ENCODE assay signal across 17 cellular contexts in the genomic region with DNA sequence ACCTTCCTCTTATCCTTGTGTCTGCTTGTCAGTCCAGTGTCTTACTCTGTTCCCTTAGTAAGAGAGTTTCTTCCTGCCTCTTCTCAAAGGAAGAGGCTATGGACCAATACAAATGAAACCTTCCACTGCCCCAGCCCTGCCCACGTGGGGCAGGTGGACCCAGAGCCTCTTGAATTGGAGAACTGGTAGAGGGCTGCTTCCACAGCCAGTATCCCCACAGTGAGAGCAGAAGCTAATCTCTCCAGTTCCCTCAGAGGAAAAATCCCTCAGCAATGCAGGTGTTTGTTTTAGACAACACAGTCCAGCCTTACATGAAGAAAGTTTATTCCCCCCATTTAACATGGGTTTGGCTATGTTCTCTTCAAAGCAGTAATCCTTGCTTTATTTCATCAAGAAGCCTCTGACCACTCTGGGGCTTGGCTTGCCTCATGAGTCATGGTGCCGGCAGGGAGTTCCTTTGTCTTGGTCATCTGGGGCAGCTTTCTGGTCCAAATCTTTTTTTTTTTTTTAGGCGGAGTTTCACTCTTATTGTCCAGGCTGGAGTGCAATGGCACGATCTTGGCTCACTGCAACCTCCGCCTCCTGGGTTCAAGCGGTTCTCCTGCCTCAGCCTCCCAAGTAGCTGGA. TPM values are rescaled to one million over a fixed set of nuclear protein-coding genes. Genes with fewer than 3 reads are reported as not detected.
DNase-seq lines count a peak whose midpoint lies in the region; ATAC-seq, FAIRE-seq and TF ChIP-seq lines count a peak whose summit lies in the region.
"Had no signal": no experiment of that assay in that cellular context is flagged by ENCODE, and none has a peak within 500 bp of the region (broad histone marks: within the 10 kb centered on the region; RNA-seq: fewer than 3 reads in every experiment).

No MANE protein-coding gene starts in this region.

- H3K9ac ChIP-seq in K562 (ENCODE audit: insufficient read depth in 1 of 2, low read depth in 2 of 2, low read length in 2 of 2) = no peak overlapping the region

- no peaks in the 10 kb centered on the region for H4K20me1 ChIP-seq in K562 (replicated peaks; ENCODE audit: control insufficient read depth, insufficient read depth, low read length)

- H2AFZ ChIP-seq in K562 (ENCODE audit: low read depth, low read length) = peak overlapping the region; percentile 76

- no peaks in the 10 kb centered on the region for H3K9me1 ChIP-seq in K562 (ENCODE audit: control insufficient read depth, insufficient read depth, low read length)

- H3K79me2 ChIP-seq in K562 (ENCODE audit: control insufficient read depth, insufficient read depth, low read length) = no peaks in the 10 kb centered on the region

- H3K36me3 ChIP-seq in K562 (ENCODE audit: control insufficient read depth, insufficient read depth, low read length) (no peaks in the 10 kb centered on the region), lower lobe of right lung (no peaks in the 10 kb centered on the region)
- H3K36me3 ChIP-seq: esophagus muscularis mucosa had no signal

- TF ChIP-seq CTCF in K562 (IDR thresholded peaks at IDR 0.05 in 2 of 3, conservative IDR thresholded peaks at IDR 0.05 in 1 of 3; ENCODE audit: insufficient read depth in 2 of 3, low read depth in 1 of 3, low read length in 3 of 3) (no peak), lower lobe of right lung (IDR thresholded peaks at IDR 0.05) (no peak)

- H3K4me2 ChIP-seq in K562 (ENCODE audit: insufficient read depth, low read length) = peak overlapping the region; percentile 7; the same call in 1 of the 2 replicates

- WGBS in K562 (ENCODE audit: insufficient coverage, low coverage, missing lambda C conversion rate) = 16% methylated on average over 6 of the region's 6 CpGs

- CTCF ChIA-PET in K562 (lab: Yijun Ruan, JAX; ENCODE audit: low intra/inter-chr PET ratio) = interaction anchor here (0.6 kb wide), 1 partner anchor 602 kb away, joined by 4 read pairs; no protein-coding TSS in a partner anchor

- TF ChIP-seq POLR2A in K562 (conservative IDR thresholded peaks at IDR 0.05) = no peak

- ATAC-seq in K562 (peak; percentile 50), HG02852 (IDR thresholded peaks at IDR 0.05; ENCODE audit: unreplicated experiment) (no peak), lower lobe of right lung (no peak)
- ATAC-seq: T-helper 17 cell had no signal

- DNase-seq in AG08395 (ENCODE audit: low spot score) (peak; percentile 72), M059J (ENCODE audit: low read depth) (peak; percentile 77), K562 (ENCODE audit: extremely low read depth in 1 of 4, low spot score in 3 of 4) (peak in 2 of 4 experiments; percentile 37 to 75), hepatic stellate cell (ENCODE audit: low spot score) (peak; percentile 47), NCI-H748 treated with DMSO at 0.1 percent for 48 hours (lab: John Stamatoyannopoulos, UW) (no peak), NCI-H1694 (lab: John Stamatoyannopoulos, UW) (no peak), lower lobe of right lung (no peak)
- DNase-seq: ACHN; activated CD4-positive, alpha-beta T cell treated with anti-CD3 and anti-CD28 coated beads for 48 hours; caudate nucleus; DMS 273 treated with DMSO at 0.1 percent for 48 hours; NCI-H2171 treated with DMSO at 0.1 percent for 48 hours; stimulated activated CD4-positive, alpha-beta T cell treated with anti-CD3 and anti-CD28 coated beads, Interleukin-2, amount 100 ng/mL, for 24 hours; T-helper 17 cell had no signal

- H3K27me3 ChIP-seq in K562 (ENCODE audit: control insufficient read depth in 2 of 2, insufficient read depth in 2 of 2, low read length in 2 of 2) = no peaks in the 10 kb centered on the region
- H3K27me3 ChIP-seq in lower lobe of right lung (ENCODE audit: low read depth) = no peaks in the 10 kb centered on the region
- H3K27me3 ChIP-seq: esophagus muscularis mucosa had no signal

- in situ Hi-C loops in K562 (cut with MboI) = no loop called here

- intact Hi-C loops in K562 (cut with micrococcal nuclease) (no loop called here), lower lobe of right lung (cut with DNase I) (no loop called here)

- POLR2A ChIA-PET in K562 (lab: Yijun Ruan, JAX) = interaction anchor here (0.6 to 1.5 kb wide), 3 partner anchors 14 to 1138 kb away, joined by 3 to 5 read pairs (median 3); no protein-coding TSS in a partner anchor

- no peak for TF ChIP-seq RAD21 in K562 (CRISPR knock-in tag; conservative IDR thresholded peaks at IDR 0.05 in 1 of 2, IDR thresholded peaks at IDR 0.05 in 1 of 2)

- H3K4me3 ChIP-seq in K562 (no peak overlapping the region), lower lobe of right lung (no peak overlapping the region)
- H3K4me3 ChIP-seq: esophagus muscularis mucosa had no signal

- TF ChIP-seq EP300 in K562 (IDR thresholded peaks at IDR 0.05; ENCODE audit: low read length) = no peak

- no TSS peak for BruUV-seq in K562 (replicated peaks; lab: Mats Ljungman, UMichigan)

- H3K27ac ChIP-seq in K562 (ENCODE audit: extremely low read depth, low read depth, low read length) (peak overlapping the region; percentile 0; the same call in 1 of the 3 replicates), lower lobe of right lung (no peak overlapping the region)
- H3K27ac ChIP-seq: esophagus muscularis mucosa had no signal

- H3K4me1 ChIP-seq in K562 (replicated peaks in 1 of 2; ENCODE audit: control insufficient read depth in 2 of 2, insufficient read depth in 2 of 2, low read length in 2 of 2) = peaks cover 18 to 54% of the 10 kb centered on the region in 2 experiments; a peak in 4 of 5 replicates
- peaks cover 5% of the 10 kb centered on the region for H3K4me1 ChIP-seq in lower lobe of right lung

- H3K9me3 ChIP-seq in K562 (replicated peaks; ENCODE audit: control insufficient read depth, insufficient read depth, low read depth, low read length) = 0 out of 2 replicates have a peak, but pooled peaks cover 2% of the 10 kb centered on the region
- no peaks in the 10 kb centered on the region for H3K9me3 ChIP-seq in lower lobe of right lung
- H3K9me3 ChIP-seq: esophagus muscularis mucosa had no signal

- peak; percentile 26 for FAIRE-seq in K562 (lab: Jason Lieb, UNC)

TF ChIP-seq in K562, 482 proteins besides CTCF, POLR2A, EP300 and RAD21 (continues in another document):
- TF ChIP-seq, protein P1, sequence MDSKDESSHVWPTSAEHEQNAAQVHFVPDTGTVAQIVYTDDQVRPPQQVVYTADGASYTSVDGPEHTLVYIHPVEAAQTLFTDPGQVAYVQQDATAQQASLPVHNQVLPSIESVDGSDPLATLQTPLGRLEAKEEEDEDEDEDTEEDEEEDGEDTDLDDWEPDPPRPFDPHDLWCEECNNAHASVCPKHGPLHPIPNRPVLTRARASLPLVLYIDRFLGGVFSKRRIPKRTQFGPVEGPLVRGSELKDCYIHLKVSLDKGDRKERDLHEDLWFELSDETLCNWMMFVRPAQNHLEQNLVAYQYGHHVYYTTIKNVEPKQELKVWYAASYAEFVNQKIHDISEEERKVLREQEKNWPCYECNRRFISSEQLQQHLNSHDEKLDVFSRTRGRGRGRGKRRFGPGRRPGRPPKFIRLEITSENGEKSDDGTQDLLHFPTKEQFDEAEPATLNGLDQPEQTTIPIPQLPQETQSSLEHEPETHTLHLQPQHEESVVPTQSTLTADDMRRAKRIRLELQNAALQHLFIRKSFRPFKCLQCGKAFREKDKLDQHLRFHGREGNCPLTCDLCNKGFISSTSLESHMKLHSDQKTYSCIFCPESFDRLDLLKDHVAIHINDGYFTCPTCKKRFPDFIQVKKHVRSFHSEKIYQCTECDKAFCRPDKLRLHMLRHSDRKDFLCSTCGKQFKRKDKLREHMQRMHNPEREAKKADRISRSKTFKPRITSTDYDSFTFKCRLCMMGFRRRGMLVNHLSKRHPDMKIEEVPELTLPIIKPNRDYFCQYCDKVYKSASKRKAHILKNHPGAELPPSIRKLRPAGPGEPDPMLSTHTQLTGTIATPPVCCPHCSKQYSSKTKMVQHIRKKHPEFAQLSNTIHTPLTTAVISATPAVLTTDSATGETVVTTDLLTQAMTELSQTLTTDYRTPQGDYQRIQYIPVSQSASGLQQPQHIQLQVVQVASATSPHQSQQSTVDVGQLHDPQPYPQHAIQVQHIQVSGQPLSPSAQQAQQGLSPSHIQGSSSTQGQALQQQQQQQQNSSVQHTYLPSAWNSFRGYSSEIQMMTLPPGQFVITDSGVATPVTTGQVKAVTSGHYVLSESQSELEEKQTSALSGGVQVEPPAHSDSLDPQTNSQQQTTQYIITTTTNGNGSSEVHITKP (IDR thresholded peaks at IDR 0.05; ENCODE audit: partially characterized antibody) = peak; percentile 89
- no peak for TF ChIP-seq C11orf30 (IDR thresholded peaks at IDR 0.05; ENCODE audit: low read depth)
- TF ChIP-seq ZNF507 (tag; conservative IDR thresholded peaks at IDR 0.05) = no peak
- peak; percentile 16; the same call in 1 of the 2 replicates for TF ChIP-seq JUN (IDR thresholded peaks at IDR 0.05; ENCODE audit: borderline replicate concordance, low read depth, low read length)
- no peak for TF ChIP-seq JUN (CRISPR knock-in tag; IDR thresholded peaks at IDR 0.05; ENCODE audit: borderline replicate concordance)
- no peak for TF ChIP-seq TAF9B (IDR thresholded peaks at IDR 0.05; ENCODE audit: partially characterized antibody)
- no peak for TF ChIP-seq ZNF76 (CRISPR knock-in tag; IDR thresholded peaks at IDR 0.05; ENCODE audit: borderline replicate concordance)
- TF ChIP-seq HMGN3 (IDR thresholded peaks at IDR 0.05; ENCODE audit: borderline replicate concordance, extremely low read depth, insufficient read length, low read depth, low read length) = no peak
- no peak for TF ChIP-seq NR2F6 (CRISPR knock-in tag; IDR thresholded peaks at IDR 0.05)

RNA-seq across cellular contexts. Expression of a gene that starts 6.5 kb away (rescaled TPM):
- total RNA-seq in M059J (2014; rRNA removed; shearing (Covaris generic)) = 43.7 and 54.7 TPM in 2 replicates
- 24.5 and 40.6 TPM in 2 replicates for total RNA-seq in K562 (2011; cell fraction: chromatin; rRNA removed; ENCODE audit: low replicate concordance)
- 19.3 and 19.7 TPM in 2 replicates for total RNA-seq in K562 (2011; cell fraction: nucleolus; rRNA removed)
- 25.8 and 45.2 TPM in 2 replicates for total RNA-seq in K562 (2011; cell fraction: nucleoplasm; rRNA removed)
- total RNA-seq in K562 (2014; rRNA removed) (12.4 and 14.0 TPM in 2 replicates), K562 (2014; rRNA removed; fragmentation: Illumina TruSeq; extraction: Trizol) (15.6 and 18.7 TPM in 2 replicates), K562 (2015; rRNA removed; fragmentation: Illumina TruSeq; extraction: Trizol) (15.3 and 16.2 TPM in 2 replicates), K562 (2021) (21.6 and 22.4 TPM in 2 replicates), lower lobe of right lung (262 TPM)
- polyA plus RNA-seq in K562 (2011; rRNA removed) (20.1 and 25.6 TPM in 2 replicates), K562 (2014; fragmentation: Illumina TruSeq; extraction: Trizol) (14.9 and 15.8 TPM in 2 replicates), K562 (2014; fragmentation: Nextera tagmentation; extraction: Ambion mirVana) (10 to 100 TPM in 1 of 2 experiments, 1 to 10 TPM in 1; 9.6 to 10.7 TPM), K562 (2014; rRNA removed) (12.4 and 15.6 TPM in 2 replicates)
- polyA plus RNA-seq in K562 (2011; cell fraction: cytosol; rRNA removed) = 23.2 and 28.5 TPM in 2 replicates
- 22.5 and 26.8 TPM in 2 replicates for polyA plus RNA-seq in K562 (2011; cell fraction: nucleus; rRNA removed)
- polyA plus RNA-seq in K562 (2012) = 15.7 and 16.9 TPM in 2 replicates
- polyA minus RNA-seq in K562 (2011; rRNA and poly(A)+ RNA removed) = 13.3 and 16.3 TPM in 2 replicates
- 10.7 and 11.7 TPM in 2 replicates for polyA minus RNA-seq in K562 (2011; cell fraction: cytosol; rRNA and poly(A)+ RNA removed)
- 8.5 and 14.1 TPM in 2 replicates for polyA minus RNA-seq in K562 (2011; cell fraction: nucleus; rRNA and poly(A)+ RNA removed)
- total RNA-seq: OCI-LY7 had no signal

Comparison
In these comparisons a context has a peak if more than half of its experiments do, and no peak if none do; other contexts are left out.
1. DNase-seq: peak in AG08395 (single experiment), M059J (single experiment) and hepatic stellate cell (single experiment); none in NCI-H748 treated with DMSO at 0.1 percent for 48 hours (single experiment), NCI-H1694 (single experiment) and lower lobe of right lung (single experiment).